In genomic region chr5:134029156-134029555, GRCh38 we compare ENCODE assay signal across 13 cellular contexts. TPM values are rescaled to one million over a fixed set of nuclear protein-coding genes. Genes with fewer than 3 reads are reported as not detected.
A peak's percentile ranks its signal among the peaks of the same experiment; 100 is the strongest.
DNase-seq lines count a peak whose midpoint lies in the region; ATAC-seq and TF ChIP-seq lines count a peak whose summit lies in the region.
"Had no signal": no experiment of that assay in that cellular context is flagged by ENCODE, and none has a peak within 500 bp of the region (broad histone marks: within the 10 kb centered on the region; RNA-seq: fewer than 3 reads in every experiment).

No MANE protein-coding gene starts in this region.

- no peaks in the 10 kb centered on the region for H3K27me3 ChIP-seq in effector memory CD4-positive, alpha-beta T cell (replicated peaks; ENCODE audit: control insufficient read depth, insufficient read depth, low read length, poor library complexity, severe bottlenecking)

- H3K9me3 ChIP-seq in mucosa of descending colon, result no peaks in the 10 kb centered on the region
- H3K9me3 ChIP-seq in effector memory CD4-positive, alpha-beta T cell (ENCODE audit: control insufficient read depth, low read length), result no peaks in the 10 kb centered on the region

- no peak overlapping the region for H3K4me3 ChIP-seq in NB4 (ENCODE audit: low read depth, low read length)
- no peak overlapping the region for H3K4me3 ChIP-seq in mucosa of descending colon
- H3K4me3 ChIP-seq in effector memory CD4-positive, alpha-beta T cell (ENCODE audit: insufficient read depth, low read depth, low read length, poor library complexity, severe bottlenecking), result no peak overlapping the region
- H3K4me3 ChIP-seq: GM12878, skin epidermis had no signal

- no peak for TF ChIP-seq CTCF in NB4 (IDR thresholded peaks at IDR 0.05; ENCODE audit: low read depth, low read length)
- TF ChIP-seq CTCF in mucosa of descending colon (IDR thresholded peaks at IDR 0.05), result no peak

- H3K4me1 ChIP-seq in mucosa of descending colon (ENCODE audit: low read depth), result peaks cover 7% of the 10 kb centered on the region
- H3K4me1 ChIP-seq in effector memory CD4-positive, alpha-beta T cell (ENCODE audit: control insufficient read depth, insufficient read depth, low read length, poor library complexity, severe bottlenecking), result no peaks in the 10 kb centered on the region

- no peak for TF ChIP-seq POLR2A in NB4 (IDR thresholded peaks at IDR 0.05; ENCODE audit: extremely low read depth, insufficient read length)

- intact Hi-C loops in mucosa of descending colon (cut with DNase I, micrococcal nuclease), result no loop called here

- ATAC-seq in mucosa of descending colon (peak; percentile 73), HG02678 (IDR thresholded peaks at IDR 0.05; ENCODE audit: unreplicated experiment) (no peak)
- ATAC-seq: GM12878 had no signal

- DNase-seq in EH (ENCODE audit: low read depth) (peak; percentile 97), NB4 (ENCODE audit: low read depth) (peak; percentile 50), caudate nucleus (lab: John Stamatoyannopoulos, UW) (no peak), mucosa of descending colon (peak in 1 of 3 donors; percentile 19), KG1 (lab: John Stamatoyannopoulos, UW) (no peak), substantia nigra (lab: John Stamatoyannopoulos, UW) (no peak)
- no peak for DNase-seq in effector memory CD4-positive, alpha-beta T cell
- DNase-seq: activated CD4-positive, alpha-beta T cell treated with anti-CD3 and anti-CD28 coated beads, Interleukin-2, amount 50 U/mL, for 48 hours; activated naive CD4-positive, alpha-beta T cell treated with anti-CD3 and anti-CD28 coated beads, Interleukin-2, amount 10 ng/mL, durations not matched to agents 7 days and 5 days; NCI-H446 treated with DMSO at 0.1 percent for 48 hours had no signal

- no peaks in the 10 kb centered on the region for H3K36me3 ChIP-seq in mucosa of descending colon (ENCODE audit: low read depth)
- no peaks in the 10 kb centered on the region for H3K36me3 ChIP-seq in effector memory CD4-positive, alpha-beta T cell (ENCODE audit: control insufficient read depth, insufficient read depth, low read length)

- H3K27ac ChIP-seq in caudate nucleus (ENCODE audit: low read depth, low read length) (peak overlapping the region; percentile 64), substantia nigra (ENCODE audit: low read depth, low read length, poor library complexity, severe bottlenecking) (no peak overlapping the region)
- no peak overlapping the region for H3K27ac ChIP-seq in effector memory CD4-positive, alpha-beta T cell (ENCODE audit: insufficient read depth, low read length, poor library complexity, severe bottlenecking)
- H3K27ac ChIP-seq: skin epidermis had no signal

RNA-seq across cellular contexts. Expression of gene VDAC1, which starts 24.4 kb away (rescaled TPM):
- 100 to 1,000 TPM; 153 to 283 (median 246) TPM for total RNA-seq in mucosa of descending colon

Comparison
In these comparisons a context has a peak if more than half of its experiments do, and no peak if none do; other contexts are left out.
1. DNase-seq: peak in EH (single experiment) and NB4 (single experiment); none in caudate nucleus (0 of 61), KG1 (single experiment), effector memory CD4-positive, alpha-beta T cell (0 of 3) and substantia nigra (0 of 49).